In the genomic region with DNA sequence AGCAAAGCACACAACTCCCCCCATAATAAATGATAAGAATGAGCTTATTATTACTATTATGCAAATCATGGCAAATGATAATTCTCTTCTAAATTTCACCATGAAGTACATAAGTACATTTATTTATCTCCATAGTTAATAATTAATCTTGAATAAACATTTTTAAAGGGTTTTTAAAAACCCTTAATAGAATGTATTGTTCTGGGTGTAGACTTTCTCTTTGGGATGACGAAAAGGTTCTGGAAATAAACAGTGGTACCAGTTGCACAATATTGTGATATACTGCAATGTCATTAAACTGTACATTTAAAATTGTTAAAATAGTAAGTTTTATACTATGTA, we compare ENCODE assay signal across 14 cellular contexts. TPM values are rescaled to one million over a fixed set of nuclear protein-coding genes. Genes with fewer than 3 reads are reported as not detected.
DNase-seq lines count a peak whose midpoint lies in the region; ATAC-seq and TF ChIP-seq lines count a peak whose summit lies in the region.
"Had no signal": no experiment of that assay in that cellular context is flagged by ENCODE, and none has a peak within 500 bp of the region (broad histone marks: within the 10 kb centered on the region; RNA-seq: fewer than 3 reads in every experiment).

No MANE protein-coding gene starts in this region.

- CTCF ChIA-PET in Calu3 (lab: Charles Lee) = interaction anchor here (1.0 kb wide), 1 partner anchor 132 kb away, joined by 3 read pairs; no protein-coding TSS in a partner anchor

- H3K27me3 Mint-ChIP-seq in Calu3 (ENCODE audit: unreplicated experiment) = no peaks in the 10 kb centered on the region

- DNase-seq in Calu3 = no peak
- DNase-seq in left lobe of liver (ENCODE audit: low spot score) = no peak
- DNase-seq in NK-92 treated with Interleukin-12 subunit alpha and Interleukin-12 subunit beta, amount 100 ng/mL, for 24 hours (lab: John Stamatoyannopoulos, UW) = no peak
- DNase-seq: CD4-positive, CD25-positive, alpha-beta regulatory T cell; DMS 273 treated with DMSO at 0.1 percent for 48 hours; DMS79 treated with DMSO at 0.1 percent for 48 hours; GDM1 had no signal

- no TSS peak for BruUV-seq in Calu3 (replicated peaks; lab: Mats Ljungman, UMichigan)

- H3K27ac Mint-ChIP-seq in Calu3 (ENCODE audit: unreplicated experiment) = no peak overlapping the region
- H3K27ac Mint-ChIP-seq: CD4-positive, CD25-positive, alpha-beta regulatory T cell had no signal

- intact Hi-C loops in Calu3 (cut with micrococcal nuclease; ENCODE audit: unreplicated experiment) = no loop called here

- peaks cover 35% of the 10 kb centered on the region for H3K36me3 Mint-ChIP-seq in Calu3 (ENCODE audit: insufficient read depth, unreplicated experiment)
- H3K36me3 Mint-ChIP-seq: CD4-positive, CD25-positive, alpha-beta regulatory T cell had no signal

- peak overlapping the region; percentile 10 for H3K4me3 Mint-ChIP-seq in Calu3 (ENCODE audit: low read depth, unreplicated experiment)
- H3K4me3 Mint-ChIP-seq: CD4-positive, CD25-positive, alpha-beta regulatory T cell had no signal

- no peaks in the 10 kb centered on the region for H3K9me3 Mint-ChIP-seq in Calu3 (ENCODE audit: low read depth, unreplicated experiment)

- TF ChIP-seq CTCF in Calu3 (IDR thresholded peaks at IDR 0.05; ENCODE audit: unreplicated experiment) = no peak
- no peak for TF ChIP-seq CTCF in VCaP (conservative IDR thresholded peaks at IDR 0.05)

- ATAC-seq in left lobe of liver (peak; percentile 13), HG02981 (IDR thresholded peaks at IDR 0.05; ENCODE audit: unreplicated experiment) (no peak), GM19467 (IDR thresholded peaks at IDR 0.05; ENCODE audit: unreplicated experiment) (no peak), HG02884 (IDR thresholded peaks at IDR 0.05; ENCODE audit: unreplicated experiment) (no peak)
- ATAC-seq: HCT116 had no signal

- H3K27ac ChIP-seq in VCaP = peak overlapping the region; percentile 76
- H3K27ac ChIP-seq: BLaER1 treated with 17β-estradiol and CSF1 and Interleukin-3, amounts not matched to agents 10 nM and 100 nM; KMS-11 had no signal

- H3K4me1 Mint-ChIP-seq in Calu3 (ENCODE audit: low read depth, unreplicated experiment) = peaks cover 9% of the 10 kb centered on the region
- H3K4me1 Mint-ChIP-seq: CD4-positive, CD25-positive, alpha-beta regulatory T cell had no signal

RNA-seq across cellular contexts. Expression of a gene that starts 18.0 kb away (rescaled TPM):
- 177 and 212 TPM in 2 replicates for total RNA-seq in Calu3 (2022)
- total RNA-seq in left lobe of liver = 86.5 TPM
